In the genomic region with DNA sequence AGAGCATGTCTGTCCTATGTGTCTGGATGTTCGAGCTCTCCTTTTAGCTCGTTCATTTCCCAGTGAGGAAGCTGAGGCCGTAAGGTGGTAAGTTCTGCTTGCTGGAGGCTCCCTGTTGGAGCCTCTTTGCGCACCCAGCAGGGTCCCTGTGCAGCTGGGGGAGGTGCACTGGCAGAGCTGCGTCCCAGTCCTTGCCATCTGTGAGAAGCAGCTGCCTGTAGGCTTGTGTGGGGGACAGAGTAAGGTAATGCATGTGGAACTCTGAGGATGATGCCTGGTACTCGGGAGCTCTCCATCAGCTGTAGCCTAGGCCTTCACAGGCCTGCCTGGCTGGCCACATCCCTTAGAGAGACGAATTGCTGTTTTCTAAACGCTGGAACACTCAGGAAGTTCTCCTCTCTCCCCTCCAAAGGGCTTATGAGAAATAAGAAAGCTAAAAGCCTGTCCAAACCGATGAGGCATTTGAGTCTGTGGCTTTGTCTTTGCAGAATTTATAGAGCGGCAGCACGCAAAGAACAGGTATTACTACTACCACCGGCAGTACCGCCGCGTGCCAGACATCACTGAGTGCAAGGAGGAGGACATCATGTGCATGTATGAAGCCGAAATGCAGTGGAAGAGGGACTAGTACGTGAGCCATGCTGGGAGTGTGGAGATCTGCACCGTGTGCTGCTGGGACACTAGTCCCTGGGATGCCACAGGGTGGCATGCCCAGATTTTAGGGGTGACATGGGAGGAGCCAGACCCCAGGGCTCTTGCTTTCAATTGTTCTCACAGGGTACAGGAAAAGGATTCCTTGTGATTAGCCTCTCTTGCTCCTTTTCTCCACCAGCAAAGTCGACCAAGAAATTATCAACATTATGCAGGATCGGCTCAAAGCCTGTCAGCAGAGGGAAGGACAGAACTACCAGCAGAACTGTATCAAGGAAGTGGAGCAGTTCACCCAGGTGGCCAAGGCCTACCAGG, we compare ENCODE assay signal across 8 cellular contexts. TPM values are rescaled to one million over a fixed set of nuclear protein-coding genes. Genes with fewer than 3 reads are reported as not detected.
DNase-seq lines count a peak whose midpoint lies in the region; ATAC-seq and TF ChIP-seq lines count a peak whose summit lies in the region.

No MANE protein-coding gene starts in this region.

- H3K9me3 ChIP-seq in ascending aorta (no peaks in the 10 kb centered on the region), mesodermal cell (ENCODE audit: control insufficient read depth, low read length) (no peaks in the 10 kb centered on the region)

- peaks cover 17% of the 10 kb centered on the region for H3K36me3 ChIP-seq in BJ (ENCODE audit: control insufficient read depth, insufficient read depth, low read length)
- H3K36me3 ChIP-seq in H7 (replicated peaks; ENCODE audit: control insufficient read depth, insufficient read depth, low read length): peaks cover 23% of the 10 kb centered on the region
- peaks cover 24 to 29% of the 10 kb centered on the region in 2 donors for H3K36me3 ChIP-seq in ascending aorta
- peaks cover 28% of the 10 kb centered on the region for H3K36me3 ChIP-seq in mesodermal cell (ENCODE audit: control insufficient read depth, insufficient read depth, low read length)

- CTCF ChIA-PET in BJ (lab: Yijun Ruan, JAX): interaction anchor here (0.6 to 1.0 kb wide), 3 partner anchors 12 to 54 kb away, joined by 3 to 5 read pairs (median 3); no protein-coding TSS in a partner anchor

- POLR2A ChIA-PET in BJ (lab: Charles Lee): no interaction called here

- peaks cover 3 to 26% of the 10 kb centered on the region in 2 donors for H3K4me1 ChIP-seq in ascending aorta
- peaks cover 28% of the 10 kb centered on the region for H3K4me1 ChIP-seq in mesodermal cell (ENCODE audit: control insufficient read depth, insufficient read depth, low read length, poor library complexity, severe bottlenecking)

- H3K27ac ChIP-seq in ascending aorta (no peak overlapping the region), mesodermal cell (ENCODE audit: low read depth, low read length, severe bottlenecking) (peak overlapping the region; percentile 18)

- no peak for ATAC-seq in HG02981 (IDR thresholded peaks at IDR 0.05; ENCODE audit: unreplicated experiment)
- ATAC-seq in GM21576 (IDR thresholded peaks at IDR 0.05; ENCODE audit: unreplicated experiment): no peak
- no peak for ATAC-seq in HG03095 (IDR thresholded peaks at IDR 0.05; ENCODE audit: unreplicated experiment)

- no peak for DNase-seq in BJ (ENCODE audit: low read depth)
- peak; percentile 72 for DNase-seq in H7
- DNase-seq in ascending aorta (ENCODE audit: low spot score in 2 of 2): no peak

- H3K27me3 ChIP-seq in BJ (ENCODE audit: control insufficient read depth, insufficient read depth, low read length) (no peaks in the 10 kb centered on the region; the same call in 1 of the 2 replicates), H7 (ENCODE audit: control insufficient read depth, insufficient read depth, low read length) (no peaks in the 10 kb centered on the region), ascending aorta (no peaks in the 10 kb centered on the region)

- WGBS in mesodermal cell (ENCODE audit: insufficient coverage in 2 of 2), 2 experiments: 52 to 62% methylated on average over 14 to 18 of the region's 20 CpGs

- H3K4me3 ChIP-seq in BJ (ENCODE audit: low read depth, low read length): peak overlapping the region; percentile 94
- H3K4me3 ChIP-seq in H7 (ENCODE audit: insufficient read depth, low read depth, low read length): peak overlapping the region; percentile 96; the same call in 1 of the 2 replicates
- peak overlapping the region; percentile 86 to 90 for H3K4me3 ChIP-seq in ascending aorta
- H3K4me3 ChIP-seq in mesodermal cell (ENCODE audit: extremely low read depth, insufficient read depth, low read length, poor library complexity, severe bottlenecking): peak overlapping the region; percentile 90

- TF ChIP-seq CTCF in BJ (IDR thresholded peaks at IDR 0.05; ENCODE audit: insufficient read depth, low read depth, low read length): no peak
- no peak for TF ChIP-seq CTCF in ascending aorta (IDR thresholded peaks at IDR 0.05)

- intact Hi-C loops in ascending aorta (cut with DNase I): loop anchor here (10.0 kb wide), 1 partner anchor 554 kb away; a partner anchor contains a TSS

TF ChIP-seq in PFSK-1, 5 proteins besides CTCF, POLR2A, EP300 and RAD21:
- TF ChIP-seq TAF1 (IDR thresholded peaks at IDR 0.05; ENCODE audit: borderline replicate concordance, insufficient read depth, low read length) (0 out of 2 replicates have a peak, but pooled peaks have one; percentile 40), FOXP2 (optimal IDR thresholded peaks at IDR 0.05; ENCODE audit: borderline replicate concordance, extremely low read depth, extremely low read length, insufficient read depth) (no peak), SIN3A (IDR thresholded peaks at IDR 0.05; ENCODE audit: borderline replicate concordance, insufficient read depth, low read length) (peak; percentile 92; the same call in 1 of the 2 replicates), POLR2AphosphoS5 (IDR thresholded peaks at IDR 0.05; ENCODE audit: low read depth, low read length) (peak; percentile 84)
- TF ChIP-seq, protein P1, sequence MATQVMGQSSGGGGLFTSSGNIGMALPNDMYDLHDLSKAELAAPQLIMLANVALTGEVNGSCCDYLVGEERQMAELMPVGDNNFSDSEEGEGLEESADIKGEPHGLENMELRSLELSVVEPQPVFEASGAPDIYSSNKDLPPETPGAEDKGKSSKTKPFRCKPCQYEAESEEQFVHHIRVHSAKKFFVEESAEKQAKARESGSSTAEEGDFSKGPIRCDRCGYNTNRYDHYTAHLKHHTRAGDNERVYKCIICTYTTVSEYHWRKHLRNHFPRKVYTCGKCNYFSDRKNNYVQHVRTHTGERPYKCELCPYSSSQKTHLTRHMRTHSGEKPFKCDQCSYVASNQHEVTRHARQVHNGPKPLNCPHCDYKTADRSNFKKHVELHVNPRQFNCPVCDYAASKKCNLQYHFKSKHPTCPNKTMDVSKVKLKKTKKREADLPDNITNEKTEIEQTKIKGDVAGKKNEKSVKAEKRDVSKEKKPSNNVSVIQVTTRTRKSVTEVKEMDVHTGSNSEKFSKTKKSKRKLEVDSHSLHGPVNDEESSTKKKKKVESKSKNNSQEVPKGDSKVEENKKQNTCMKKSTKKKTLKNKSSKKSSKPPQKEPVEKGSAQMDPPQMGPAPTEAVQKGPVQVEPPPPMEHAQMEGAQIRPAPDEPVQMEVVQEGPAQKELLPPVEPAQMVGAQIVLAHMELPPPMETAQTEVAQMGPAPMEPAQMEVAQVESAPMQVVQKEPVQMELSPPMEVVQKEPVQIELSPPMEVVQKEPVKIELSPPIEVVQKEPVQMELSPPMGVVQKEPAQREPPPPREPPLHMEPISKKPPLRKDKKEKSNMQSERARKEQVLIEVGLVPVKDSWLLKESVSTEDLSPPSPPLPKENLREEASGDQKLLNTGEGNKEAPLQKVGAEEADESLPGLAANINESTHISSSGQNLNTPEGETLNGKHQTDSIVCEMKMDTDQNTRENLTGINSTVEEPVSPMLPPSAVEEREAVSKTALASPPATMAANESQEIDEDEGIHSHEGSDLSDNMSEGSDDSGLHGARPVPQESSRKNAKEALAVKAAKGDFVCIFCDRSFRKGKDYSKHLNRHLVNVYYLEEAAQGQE (IDR thresholded peaks at IDR 0.05; ENCODE audit: insufficient read depth in 1 of 2, low read depth in 2 of 2, low read length in 2 of 2): 0 out of 4 replicates have a peak, but pooled peaks of 1 of the 2 experiments have one; percentile 12

RNA-seq across cellular contexts. Expression of a gene that starts 1.6 kb away (rescaled TPM):
- 155 and 183 TPM in 2 replicates for polyA plus RNA-seq in BJ (2011; rRNA removed)
- 109 and 122 TPM in 2 replicates for polyA minus RNA-seq in BJ (2011; rRNA and poly(A)+ RNA removed)
- 305 and 403 TPM in 2 replicates for total RNA-seq in H7 (2014; rRNA removed; shearing (Covaris generic))
- 428 TPM for polyA plus RNA-seq in PFSK-1 (2012; ENCODE audit: insufficient read length, low read depth)
- 68.2 TPM for total RNA-seq in ascending aorta
- 179 TPM for polyA plus RNA-seq in mesodermal cell (2013, experiment 1 of 2)
- 167 TPM for polyA plus RNA-seq in mesodermal cell (2013, experiment 2 of 2)

RNA-seq across cellular contexts. Expression of a gene that starts 3.7 kb away (rescaled TPM):
- polyA plus RNA-seq in BJ (2011; rRNA removed): 3,098 and 4,041 TPM in 2 replicates
- 2,585 and 4,088 TPM in 2 replicates for polyA minus RNA-seq in BJ (2011; rRNA and poly(A)+ RNA removed)
- total RNA-seq in H7 (2014; rRNA removed; shearing (Covaris generic)): 4,719 and 5,018 TPM in 2 replicates
- 7,186 TPM for polyA plus RNA-seq in PFSK-1 (2012; ENCODE audit: insufficient read length, low read depth)
- 2,866 TPM for total RNA-seq in ascending aorta
- 4,652 TPM for polyA plus RNA-seq in mesodermal cell (2013, experiment 1 of 2)
- polyA plus RNA-seq in mesodermal cell (2013, experiment 2 of 2): 4,125 TPM

RNA-seq across cellular contexts. Expression of a gene that starts 5.7 kb away (rescaled TPM):
- not detected in 2 replicates for polyA plus RNA-seq in BJ (2011; rRNA removed)
- not detected in 2 replicates for polyA minus RNA-seq in BJ (2011; rRNA and poly(A)+ RNA removed)
- not detected in 2 replicates for total RNA-seq in H7 (2014; rRNA removed; shearing (Covaris generic))
- not detected for polyA plus RNA-seq in PFSK-1 (2012; ENCODE audit: insufficient read length, low read depth)
- not detected for total RNA-seq in ascending aorta
- not detected for polyA plus RNA-seq in mesodermal cell (2013, experiment 1 of 2)
- polyA plus RNA-seq in mesodermal cell (2013, experiment 2 of 2): not detected

RNA-seq across cellular contexts. Expression of a gene that starts 6.5 kb away (rescaled TPM):
- not detected in 2 replicates for polyA plus RNA-seq in BJ (2011; rRNA removed)
- polyA minus RNA-seq in BJ (2011; rRNA and poly(A)+ RNA removed): not detected in 2 replicates
- 0.44 TPM in 1 of 2 replicates, not detected in the other for total RNA-seq in H7 (2014; rRNA removed; shearing (Covaris generic))
- 0.34 TPM for polyA plus RNA-seq in PFSK-1 (2012; ENCODE audit: insufficient read length, low read depth)
- not detected for total RNA-seq in ascending aorta
- polyA plus RNA-seq in mesodermal cell (2013, experiment 1 of 2): 0.26 TPM
- 0.15 TPM for polyA plus RNA-seq in mesodermal cell (2013, experiment 2 of 2)

RNA-seq across cellular contexts. Expression of a gene that starts 10.9 kb away (rescaled TPM):
- 16.5 and 33.1 TPM in 2 replicates for polyA plus RNA-seq in BJ (2011; rRNA removed)
- polyA minus RNA-seq in BJ (2011; rRNA and poly(A)+ RNA removed): 24.8 and 37.7 TPM in 2 replicates
- total RNA-seq in H7 (2014; rRNA removed; shearing (Covaris generic)): 91.7 and 104 TPM in 2 replicates
- 63.5 TPM for polyA plus RNA-seq in PFSK-1 (2012; ENCODE audit: insufficient read length, low read depth)
- total RNA-seq in ascending aorta: 55.7 TPM
- polyA plus RNA-seq in mesodermal cell (2013, experiment 1 of 2): 43.3 TPM
- 37.3 TPM for polyA plus RNA-seq in mesodermal cell (2013, experiment 2 of 2)
